8 cellular contexts compared by ENCODE assay signal in genomic region chr10:13529714-13529973, GRCh38. TPM values are rescaled to one million over a fixed set of nuclear protein-coding genes. Genes with fewer than 3 reads are reported as not detected.
DNase-seq lines count a peak whose midpoint lies in the region; ATAC-seq, FAIRE-seq and TF ChIP-seq lines count a peak whose summit lies in the region.

No MANE protein-coding gene starts in this region.

- H3K4me2 ChIP-seq in PC-3 (ENCODE audit: low read length), result peak overlapping the region; percentile 80
- H3K4me2 ChIP-seq in trophoblast cell (ENCODE audit: low read length), result peak overlapping the region; percentile 93

- no peak overlapping the region for H3K4me3 ChIP-seq in CD8-positive, alpha-beta T cell (ENCODE audit: low read depth, low read length)
- H3K4me3 ChIP-seq in PC-3 (ENCODE audit: low read length), result peak overlapping the region; percentile 56; the same call in 1 of the 2 replicates
- peak overlapping the region; percentile 51 for H3K4me3 ChIP-seq in fibroblast of the aortic adventitia (ENCODE audit: low read depth, low read length)
- H3K4me3 ChIP-seq in trophoblast cell (ENCODE audit: low read depth, low read length), result no peak overlapping the region

- H3K27me3 Mint-ChIP-seq in CD8-positive, alpha-beta T cell (ENCODE audit: low read depth), result peaks cover 65% of the 10 kb centered on the region

- H3K27ac ChIP-seq in CD8-positive, alpha-beta T cell (ENCODE audit: low read depth, low read length), result no peak overlapping the region
- H3K27ac ChIP-seq in PC-3 (ENCODE audit: low read length) (no peak overlapping the region), trophoblast cell (ENCODE audit: low read depth, low read length) (no peak overlapping the region)

- no CpG with 5 or more reads among the region's 8 CpGs for WGBS in trophoblast cell (ENCODE audit: extremely low coverage, insufficient coverage, insufficient read length)

- peak overlapping the region; percentile 97 for H4K91ac ChIP-seq in trophoblast cell (ENCODE audit: low read depth, low read length)

- no peaks in the 10 kb centered on the region for H4K20me1 ChIP-seq in PC-3 (ENCODE audit: low read length)

- peak overlapping the region; percentile 51 for H3K18ac ChIP-seq in trophoblast cell (ENCODE audit: low read length)

- intact Hi-C loops in CD8-positive, alpha-beta T cell (cut with DNase I, micrococcal nuclease), result no loop called here
- intact Hi-C loops in PC-3 (cut with micrococcal nuclease), result no loop called here

- POLR2A ChIA-PET in CD8-positive, alpha-beta T cell (lab: Charles Lee), result no interaction called here
- POLR2A ChIA-PET in PC-3 (lab: Charles Lee; ENCODE audit: unreplicated experiment), result no interaction called here

- H3K36me3 ChIP-seq in CD8-positive, alpha-beta T cell (ENCODE audit: insufficient read depth, low read length), result no peaks in the 10 kb centered on the region
- no peaks in the 10 kb centered on the region for H3K36me3 ChIP-seq in PC-3 (ENCODE audit: low read depth, low read length)
- peaks cover 3 to 6% of the 10 kb centered on the region in 2 experiments for H3K36me3 ChIP-seq in trophoblast cell (ENCODE audit: control insufficient read depth in 1 of 2, insufficient read depth in 2 of 2, low read length in 2 of 2)

- peak overlapping the region; percentile 74 for H3K4me3 Mint-ChIP-seq in CD8-positive, alpha-beta T cell

- H3K4me1 Mint-ChIP-seq in CD8-positive, alpha-beta T cell (ENCODE audit: low read depth), result peaks cover 12% of the 10 kb centered on the region

- no peaks in the 10 kb centered on the region for H3K9me3 Mint-ChIP-seq in CD8-positive, alpha-beta T cell

- no peak overlapping the region for H3K23ac ChIP-seq in trophoblast cell (ENCODE audit: low read length)

- H4K12ac ChIP-seq in trophoblast cell (ENCODE audit: low read depth, low read length), result no peak overlapping the region

- H3K9ac ChIP-seq in PC-3 (ENCODE audit: low read length) (no peak overlapping the region), trophoblast cell (ENCODE audit: low read length) (no peak overlapping the region)

- TF ChIP-seq POLR2A in GM12892 (IDR thresholded peaks at IDR 0.05; ENCODE audit: low read depth, low read length), result no peak

- no peak overlapping the region for H3K4ac ChIP-seq in trophoblast cell (ENCODE audit: low read depth, low read length)

- no peak for ATAC-seq in CD8-positive, alpha-beta T cell
- no peak for ATAC-seq in PC-3
- ATAC-seq in HG02981 (IDR thresholded peaks at IDR 0.05; ENCODE audit: unreplicated experiment), result no peak

- H2BK5ac ChIP-seq in trophoblast cell (ENCODE audit: low read depth, low read length, poor library complexity), result peak overlapping the region; percentile 89

- H3K27ac Mint-ChIP-seq in CD8-positive, alpha-beta T cell, result no peak overlapping the region

- BruUV-seq in PC-3 (replicated peaks; lab: Mats Ljungman, UMichigan), result no TSS peak

- H2AK5ac ChIP-seq in trophoblast cell (ENCODE audit: low read length), result peak overlapping the region; percentile 47

- peak overlapping the region; percentile 94 for H4K8ac ChIP-seq in trophoblast cell (ENCODE audit: low read depth, low read length)

- no peaks in the 10 kb centered on the region for H3F3A ChIP-seq in PC-3 (ENCODE audit: low read length, unreplicated experiment)

- H3K79me2 ChIP-seq in PC-3 (ENCODE audit: low read length) (no peaks in the 10 kb centered on the region), trophoblast cell (ENCODE audit: control insufficient read depth, insufficient read depth, low read length, poor library complexity) (peaks cover 6% of the 10 kb centered on the region)

- peaks cover 22% of the 10 kb centered on the region for H3K27me3 ChIP-seq in CD8-positive, alpha-beta T cell (ENCODE audit: insufficient read depth, low read length)
- no peaks in the 10 kb centered on the region for H3K27me3 ChIP-seq in PC-3 (ENCODE audit: low read length)
- H3K27me3 ChIP-seq in trophoblast cell (ENCODE audit: insufficient read depth, low read length), result no peaks in the 10 kb centered on the region

- CTCF ChIA-PET in CD8-positive, alpha-beta T cell (lab: Charles Lee), result no interaction called here
- CTCF ChIA-PET in PC-3 (lab: Charles Lee), result no interaction called here

- H3K4me1 ChIP-seq in CD8-positive, alpha-beta T cell (ENCODE audit: insufficient read depth, low read length), result no peaks in the 10 kb centered on the region
- H3K4me1 ChIP-seq in PC-3 (ENCODE audit: insufficient read depth, low read length) (peaks cover 2% of the 10 kb centered on the region; the same call in 1 of the 2 replicates), trophoblast cell (ENCODE audit: control insufficient read depth in 1 of 2, insufficient read depth in 2 of 2, low read length in 2 of 2) (peaks cover 7% of the 10 kb centered on the region in 2 experiments)

- FAIRE-seq in GM12892 (lab: Jason Lieb, UNC), result no peak

- peaks cover 12% of the 10 kb centered on the region for H3K79me1 ChIP-seq in trophoblast cell (ENCODE audit: low read length)

- H2BK120ac ChIP-seq in trophoblast cell (ENCODE audit: insufficient read depth, low read length, poor library complexity), result peak overlapping the region; percentile 58

- TF ChIP-seq CTCF in CD8-positive, alpha-beta T cell (IDR thresholded peaks at IDR 0.05), result no peak
- TF ChIP-seq CTCF in PC-3 (conservative IDR thresholded peaks at IDR 0.05; ENCODE audit: low read depth, low read length) (no peak), fibroblast of the aortic adventitia (IDR thresholded peaks at IDR 0.05; ENCODE audit: insufficient read depth, low read length) (no peak)

- no peaks in the 10 kb centered on the region for H3K36me3 Mint-ChIP-seq in CD8-positive, alpha-beta T cell

- DNase-seq in CD8-positive, alpha-beta T cell, result no peak
- no peak for DNase-seq in PC-3
- no peak for DNase-seq in fibroblast of the aortic adventitia (ENCODE audit: low read depth)
- DNase-seq in trophoblast cell, result no peak
- DNase-seq in GM12892 (ENCODE audit: insufficient read length), result no peak
- no peak for DNase-seq in HT-29 (ENCODE audit: low spot score)
- no peak for DNase-seq in NCI-H510A treated with DMSO at 0.1 percent for 48 hours (lab: John Stamatoyannopoulos, UW)

- H3K9me2 ChIP-seq in PC-3 (replicated peaks; ENCODE audit: low read length), result no peaks in the 10 kb centered on the region

- H3K14ac ChIP-seq in trophoblast cell (ENCODE audit: low read length), result peak overlapping the region; percentile 97

- peak overlapping the region; percentile 68; the same call in 1 of the 2 replicates for H2AFZ ChIP-seq in PC-3 (ENCODE audit: low read length)
- H2AFZ ChIP-seq in trophoblast cell (ENCODE audit: insufficient read depth, low read length, poor library complexity), result peak overlapping the region; percentile 86

- no peaks in the 10 kb centered on the region for H3K9me3 ChIP-seq in CD8-positive, alpha-beta T cell (ENCODE audit: low read length)
- H3K9me3 ChIP-seq in PC-3 (ENCODE audit: low read length) (no peaks in the 10 kb centered on the region), trophoblast cell (ENCODE audit: insufficient read depth, low read depth, low read length) (no peaks in the 10 kb centered on the region)

- peak overlapping the region; percentile 47 for H2BK12ac ChIP-seq in trophoblast cell (ENCODE audit: low read length)

RNA-seq across cellular contexts. Expression of gene BEND7, which starts 0.8 kb away (rescaled TPM):
- total RNA-seq in CD8-positive, alpha-beta T cell, result not detected
- total RNA-seq in PC-3 (2014; rRNA removed) (1.2 and 2.6 TPM in 2 replicates), fibroblast of the aortic adventitia (ENCODE audit: low replicate concordance) (2.6 and 3.2 TPM in 2 replicates)
- 25.8 and 27.4 TPM in 2 replicates for polyA plus RNA-seq in trophoblast cell (2013)
- polyA plus RNA-seq in GM12892 (2012; ENCODE audit: missing spikeins), result 0.98 TPM
- total RNA-seq in HT-29 (2014; rRNA removed; shearing (Covaris generic)), result 0.13 and 0.31 TPM in 2 replicates

RNA-seq across cellular contexts. Expression of gene PRPF18, which starts 57.1 kb away (rescaled TPM):
- 10 to 100 TPM; 29.4 to 29.6 TPM for total RNA-seq in CD8-positive, alpha-beta T cell
- total RNA-seq in PC-3 (2014; rRNA removed), result 10.2 and 13.7 TPM in 2 replicates
- 37.0 and 89.4 TPM in 2 replicates for total RNA-seq in fibroblast of the aortic adventitia (ENCODE audit: low replicate concordance)
- 17.3 and 19.2 TPM in 2 replicates for polyA plus RNA-seq in trophoblast cell (2013)
- polyA plus RNA-seq in GM12892 (2012; ENCODE audit: missing spikeins), result 27.7 TPM
- 15.2 and 18.3 TPM in 2 replicates for total RNA-seq in HT-29 (2014; rRNA removed; shearing (Covaris generic))

Comparison
In these comparisons a context has a peak if more than half of its experiments do, and no peak if none do; other contexts are left out.
1. H3K4me3 ChIP-seq: peak in PC-3 (single experiment) and fibroblast of the aortic adventitia (single experiment); none in CD8-positive, alpha-beta T cell (single experiment) and trophoblast cell (single experiment).